In the genomic region with DNA sequence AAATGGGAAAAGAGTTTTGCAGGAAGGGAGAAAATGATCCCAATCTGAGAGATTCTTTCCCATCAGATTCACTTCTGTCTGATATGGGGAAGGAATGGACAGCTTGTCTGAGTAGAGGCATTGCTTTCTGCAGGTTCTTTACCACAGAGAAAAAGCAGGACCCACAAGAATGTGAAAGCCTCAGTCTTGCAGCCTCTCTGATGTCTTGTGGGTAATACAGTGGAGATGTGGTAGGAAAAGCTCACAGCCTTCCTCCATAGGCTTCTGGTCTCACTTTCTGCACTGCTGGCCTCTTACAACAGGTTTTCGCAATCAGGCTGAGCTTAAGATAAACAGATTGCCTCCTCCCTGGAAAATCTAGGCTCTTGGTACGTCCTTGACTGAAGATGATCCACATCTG, we compare ENCODE assay signal across 8 cellular contexts. TPM values are rescaled to one million over a fixed set of nuclear protein-coding genes. Genes with fewer than 3 reads are reported as not detected.
A peak's percentile ranks its signal among the peaks of the same experiment; 100 is the strongest.
DNase-seq lines count a peak whose midpoint lies in the region; ATAC-seq lines count a peak whose summit lies in the region.

No MANE protein-coding gene starts in this region.

- no peak for ATAC-seq in stimulated activated memory B cell treated with anti-CD40 and anti-IgM and Interleukin-4, amounts not matched to agents 10 μg/mL and 1 μg/mL and 100 μg/mL, for 72 hours
- ATAC-seq in GM18873 (IDR thresholded peaks at IDR 0.05; ENCODE audit: low FRiP score, unreplicated experiment) (no peak), GM19351 (IDR thresholded peaks at IDR 0.05; ENCODE audit: unreplicated experiment) (no peak)

- peak overlapping the region; percentile 84 to 97 (median 90) for H3K27ac Mint-ChIP-seq in immature natural killer cell
- H3K27ac Mint-ChIP-seq in stimulated activated memory B cell treated with anti-CD40 and anti-IgM and Interleukin-4, amounts not matched to agents 10 μg/mL and 1 μg/mL and 100 μg/mL, for 72 hours: peak overlapping the region; percentile 73

- H3K4me3 Mint-ChIP-seq in immature natural killer cell: peak overlapping the region; percentile 84 to 95 (median 88)
- peak overlapping the region; percentile 77 for H3K4me3 Mint-ChIP-seq in stimulated activated memory B cell treated with anti-CD40 and anti-IgM and Interleukin-4, amounts not matched to agents 10 μg/mL and 1 μg/mL and 100 μg/mL, for 72 hours

- peaks cover 0 to 1% (median 0%) of the 10 kb centered on the region in 6 donors for H3K9me3 Mint-ChIP-seq in immature natural killer cell
- H3K9me3 Mint-ChIP-seq in stimulated activated memory B cell treated with anti-CD40 and anti-IgM and Interleukin-4, amounts not matched to agents 10 μg/mL and 1 μg/mL and 100 μg/mL, for 72 hours: no peaks in the 10 kb centered on the region

- DNase-seq in NCI-H82 (lab: John Stamatoyannopoulos, UW) (peak; percentile 16), NCI-H82 treated with DMSO at 0.1 percent for 48 hours (lab: John Stamatoyannopoulos, UW; ENCODE audit: unreplicated experiment) (no peak), HuH-7 (ENCODE audit: low spot score) (peak; percentile 11), immature natural killer cell (peak; percentile 23 to 31 (median 28))

- H3K4me1 Mint-ChIP-seq in immature natural killer cell: peaks cover 14 to 25% of the 10 kb centered on the region in 2 donors
- H3K4me1 Mint-ChIP-seq in stimulated activated memory B cell treated with anti-CD40 and anti-IgM and Interleukin-4, amounts not matched to agents 10 μg/mL and 1 μg/mL and 100 μg/mL, for 72 hours: peaks cover 15% of the 10 kb centered on the region

- peaks cover 0 to 2% (median 1%) of the 10 kb centered on the region in 3 donors for H3K27me3 Mint-ChIP-seq in immature natural killer cell (ENCODE audit: low read depth in 3 of 3)
- no peaks in the 10 kb centered on the region for H3K27me3 Mint-ChIP-seq in stimulated activated memory B cell treated with anti-CD40 and anti-IgM and Interleukin-4, amounts not matched to agents 10 μg/mL and 1 μg/mL and 100 μg/mL, for 72 hours

- H3K36me3 Mint-ChIP-seq in immature natural killer cell: peaks cover 0 to 12% (median 0%) of the 10 kb centered on the region in 3 donors
- no peaks in the 10 kb centered on the region for H3K36me3 Mint-ChIP-seq in stimulated activated memory B cell treated with anti-CD40 and anti-IgM and Interleukin-4, amounts not matched to agents 10 μg/mL and 1 μg/mL and 100 μg/mL, for 72 hours

- peak overlapping the region; percentile 97 for H3K27ac ChIP-seq in angular gyrus (ENCODE audit: low read depth, low read length)

RNA-seq across cellular contexts. Expression of gene IFIT1, which starts 0.6 kb away (rescaled TPM):
- polyA plus RNA-seq in immature natural killer cell: 1 to 10 TPM in 2 of 3 donors, under 1 TPM in 1; 0.43 to 6.0 (median 1.8) TPM

RNA-seq across cellular contexts. Expression of gene IFIT1B, which starts 15.1 kb away (rescaled TPM):
- polyA plus RNA-seq in immature natural killer cell: under 1 TPM in 1 of 3 donors, not detected in 2; 0.11 TPM

RNA-seq across cellular contexts. Expression of gene IFIT5, which starts 21.4 kb away (rescaled TPM):
- 10 to 100 TPM in 2 of 3 donors, 1 to 10 TPM in 1; 9.2 to 10.4 (median 10.2) TPM for polyA plus RNA-seq in immature natural killer cell
